ENCODE assay signal across 11 cellular contexts in genomic region chr1:55584521-55585401, GRCh38.
A peak's percentile ranks its signal among the peaks of the same experiment; 100 is the strongest.
DNase-seq lines count a peak whose midpoint lies in the region; ATAC-seq and TF ChIP-seq lines count a peak whose summit lies in the region.
"Had no signal": no experiment of that assay in that cellular context is flagged by ENCODE, and none has a peak within 500 bp of the region (broad histone marks: within the 10 kb centered on the region; RNA-seq: fewer than 3 reads in every experiment).

No MANE protein-coding gene starts in this region.

- H3K4me1 Mint-ChIP-seq in type B pancreatic cell (ENCODE audit: unreplicated experiment), result peaks cover 20% of the 10 kb centered on the region
- no peaks in the 10 kb centered on the region for H3K4me1 Mint-ChIP-seq in CD4-positive, alpha-beta T cell (ENCODE audit: low read depth)

- H3K27ac ChIP-seq in CD4-positive, alpha-beta T cell (ENCODE audit: low read depth, low read length), result no peak overlapping the region

- no peak for ATAC-seq in GM21526 (IDR thresholded peaks at IDR 0.05; ENCODE audit: low FRiP score, unreplicated experiment)
- ATAC-seq in CD4-positive, alpha-beta T cell (ENCODE audit: poor library complexity), result no peak
- ATAC-seq: activated T-cell treated with anti-CD3 and anti-CD28 coated beads, Interleukin-2, amount 50 U/mL, for 72 hours had no signal

- CTCF ChIA-PET in CD4-positive, alpha-beta T cell (lab: Charles Lee), result no interaction called here

- DNase-seq in NCI-H2081 (lab: John Stamatoyannopoulos, UW), result peak; percentile 62 to 76
- no peak for DNase-seq in NCI-H2081 treated with DMSO at 0.1 percent for 48 hours (lab: John Stamatoyannopoulos, UW)
- DNase-seq in amniotic epithelial cell (ENCODE audit: low read depth), result peak; percentile 58
- peak; percentile 15 for DNase-seq in inferior parietal cortex (ENCODE audit: extremely low spot score)
- DNase-seq in type B pancreatic cell (ENCODE audit: extremely low spot score, unreplicated experiment), result no peak
- no peak for DNase-seq in occipital lobe (lab: John Stamatoyannopoulos, UW)
- DNase-seq in CD4-positive, alpha-beta T cell, result no peak
- DNase-seq: activated T-cell treated with anti-CD3 and anti-CD28 coated beads, Interleukin-2, amount 50 U/mL, for 72 hours; SHP77 had no signal

- H3K4me3 Mint-ChIP-seq in type B pancreatic cell, result peak overlapping the region; percentile 1
- H3K4me3 Mint-ChIP-seq in CD4-positive, alpha-beta T cell, result no peak overlapping the region
- H3K4me3 Mint-ChIP-seq: activated T-cell treated with anti-CD3 and anti-CD28 coated beads, Interleukin-2, amount 50 U/mL, for 72 hours had no signal

- POLR2A ChIA-PET in CD4-positive, alpha-beta T cell (lab: Charles Lee), result no interaction called here

- no peaks in the 10 kb centered on the region for H3K36me3 Mint-ChIP-seq in type B pancreatic cell
- no peaks in the 10 kb centered on the region for H3K36me3 Mint-ChIP-seq in CD4-positive, alpha-beta T cell (ENCODE audit: low read depth)

- no peaks in the 10 kb centered on the region for H3K27me3 ChIP-seq in CD4-positive, alpha-beta T cell (ENCODE audit: control insufficient read depth, insufficient read depth, low read length)
- H3K27me3 ChIP-seq: uterus had no signal

- no peaks in the 10 kb centered on the region for H3K27me3 Mint-ChIP-seq in type B pancreatic cell
- H3K27me3 Mint-ChIP-seq in CD4-positive, alpha-beta T cell, result peaks cover 27% of the 10 kb centered on the region

- peaks cover 4% of the 10 kb centered on the region for H3K9me3 Mint-ChIP-seq in type B pancreatic cell
- no peaks in the 10 kb centered on the region for H3K9me3 Mint-ChIP-seq in CD4-positive, alpha-beta T cell

- intact Hi-C loops in CD4-positive, alpha-beta T cell (cut with DNase I, micrococcal nuclease), result no loop called here

- peak; percentile 39 for TF ChIP-seq CTCF in type B pancreatic cell (conservative IDR thresholded peaks at IDR 0.05)
- TF ChIP-seq CTCF in CD4-positive, alpha-beta T cell (IDR thresholded peaks at IDR 0.05), result no peak

- no peaks in the 10 kb centered on the region for H3K9me3 ChIP-seq in CD4-positive, alpha-beta T cell (ENCODE audit: control insufficient read depth, low read length)
- H3K9me3 ChIP-seq: uterus had no signal

- peak overlapping the region; percentile 1 for H3K27ac Mint-ChIP-seq in type B pancreatic cell
- no peak overlapping the region for H3K27ac Mint-ChIP-seq in CD4-positive, alpha-beta T cell
- H3K27ac Mint-ChIP-seq: activated T-cell treated with anti-CD3 and anti-CD28 coated beads, Interleukin-2, amount 50 U/mL, for 72 hours had no signal

Comparison
In these comparisons a context has a peak if more than half of its experiments do, and no peak if none do; other contexts are left out.
1. DNase-seq: peak in NCI-H2081 (2 of 2), amniotic epithelial cell (single experiment) and inferior parietal cortex (single experiment); none in NCI-H2081 treated with DMSO at 0.1 percent for 48 hours (single experiment), type B pancreatic cell (single experiment), occipital lobe (single experiment) and CD4-positive, alpha-beta T cell (0 of 10).